In the genomic region with DNA sequence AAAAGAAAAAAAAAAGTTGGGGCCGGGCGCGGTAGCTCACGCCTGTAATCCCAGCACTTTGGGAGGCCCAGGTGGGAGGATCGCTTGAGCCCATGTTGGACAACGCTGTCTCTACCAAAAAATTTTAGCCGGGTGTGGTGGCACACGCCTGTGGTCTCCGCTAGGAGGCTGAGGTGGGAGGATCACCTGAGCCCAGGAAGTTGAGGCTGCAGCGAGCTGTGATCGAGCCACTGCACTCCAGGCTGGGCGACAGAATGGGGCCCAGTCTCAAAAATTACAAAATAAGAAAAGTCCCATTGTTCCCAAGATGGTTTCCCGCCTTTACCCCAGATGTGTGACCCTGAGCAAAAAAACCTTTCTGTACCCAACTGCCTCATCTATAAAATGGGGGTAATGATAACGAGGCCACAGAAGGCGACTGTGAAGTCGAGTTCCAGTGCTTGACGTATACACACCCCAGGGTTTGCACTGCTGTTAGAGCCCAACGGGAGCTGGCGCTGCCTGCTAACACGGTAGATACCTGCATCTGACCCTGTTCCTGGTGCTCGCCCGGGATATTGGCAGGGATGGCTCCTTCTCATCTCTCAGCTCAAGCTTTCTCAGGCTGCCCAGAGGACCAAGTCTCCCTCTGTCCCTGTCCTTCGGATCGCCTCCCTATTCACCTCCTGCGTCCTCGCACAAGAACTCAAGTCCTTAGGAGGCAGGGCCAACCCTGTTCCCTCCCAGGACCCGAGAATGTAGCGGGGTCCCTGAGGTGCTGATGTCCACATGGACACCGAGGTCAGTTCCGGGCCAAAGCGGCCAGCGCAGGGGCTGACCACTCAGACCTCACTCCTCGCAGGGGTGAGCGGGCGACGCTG, we compare ENCODE assay signal across 8 cellular contexts. TPM values are rescaled to one million over a fixed set of nuclear protein-coding genes. Genes with fewer than 3 reads are reported as not detected.
DNase-seq lines count a peak whose midpoint lies in the region; ATAC-seq and TF ChIP-seq lines count a peak whose summit lies in the region.

No MANE protein-coding gene starts in this region.

- no peaks in the 10 kb centered on the region for H3K9me3 Mint-ChIP-seq in activated naive CD8-positive, alpha-beta T cell treated with anti-CD3 and anti-CD28 coated beads, Interleukin-2, amount 10 ng/mL, durations not matched to agents 7 days and 5 days
- no peaks in the 10 kb centered on the region for H3K9me3 Mint-ChIP-seq in stimulated activated naive CD8-positive, alpha-beta T cell treated with anti-CD3 and anti-CD28 coated beads, Interleukin-15, Interleukin-2, amounts not matched to agents 100 ng/mL and 50 ng/mL, for 24 hours

- peaks cover 43% of the 10 kb centered on the region for H3K36me3 ChIP-seq in DND-41 (ENCODE audit: insufficient read depth, low read length)
- H3K36me3 ChIP-seq in HUES6 (ENCODE audit: control insufficient read depth, insufficient read depth, low read length) = peaks cover 30% of the 10 kb centered on the region

- peak overlapping the region; percentile 91 for H3K4me3 Mint-ChIP-seq in activated naive CD8-positive, alpha-beta T cell treated with anti-CD3 and anti-CD28 coated beads, Interleukin-2, amount 10 ng/mL, durations not matched to agents 7 days and 5 days
- H3K4me3 Mint-ChIP-seq in stimulated activated naive CD8-positive, alpha-beta T cell treated with anti-CD3 and anti-CD28 coated beads, Interleukin-15, Interleukin-2, amounts not matched to agents 100 ng/mL and 50 ng/mL, for 24 hours = peak overlapping the region; percentile 96

- H3K27me3 ChIP-seq in DND-41 (ENCODE audit: insufficient read depth, low read length, poor library complexity) (no peaks in the 10 kb centered on the region), HUES6 (ENCODE audit: control insufficient read depth, insufficient read depth, low read length) (no peaks in the 10 kb centered on the region)

- peak overlapping the region; percentile 97 for H3K27ac Mint-ChIP-seq in activated naive CD8-positive, alpha-beta T cell treated with anti-CD3 and anti-CD28 coated beads, Interleukin-2, amount 10 ng/mL, durations not matched to agents 7 days and 5 days
- peak overlapping the region; percentile 97 for H3K27ac Mint-ChIP-seq in stimulated activated naive CD8-positive, alpha-beta T cell treated with anti-CD3 and anti-CD28 coated beads, Interleukin-15, Interleukin-2, amounts not matched to agents 100 ng/mL and 50 ng/mL, for 24 hours

- peak overlapping the region; percentile 74 for H3K4me2 ChIP-seq in DND-41 (ENCODE audit: insufficient read depth, low read length)

- peak; percentile 46 for DNase-seq in DND-41
- no peak for DNase-seq in activated naive CD8-positive, alpha-beta T cell treated with anti-CD3 and anti-CD28 coated beads, Interleukin-2, amount 10 ng/mL, durations not matched to agents 7 days and 5 days
- no peak for DNase-seq in SKM-1 treated with dmso at 0.1 percent for 144 hours (lab: John Stamatoyannopoulos, UW; ENCODE audit: unreplicated experiment)

- H3K27me3 Mint-ChIP-seq in activated naive CD8-positive, alpha-beta T cell treated with anti-CD3 and anti-CD28 coated beads, Interleukin-2, amount 10 ng/mL, durations not matched to agents 7 days and 5 days = no peaks in the 10 kb centered on the region
- no peaks in the 10 kb centered on the region for H3K27me3 Mint-ChIP-seq in stimulated activated naive CD8-positive, alpha-beta T cell treated with anti-CD3 and anti-CD28 coated beads, Interleukin-15, Interleukin-2, amounts not matched to agents 100 ng/mL and 50 ng/mL, for 24 hours

- peaks cover 44% of the 10 kb centered on the region for H4K20me1 ChIP-seq in DND-41 (ENCODE audit: insufficient read depth, low read length)

- H3K9ac ChIP-seq in DND-41 (ENCODE audit: low read depth, low read length) = peak overlapping the region; percentile 84
- H3K9ac ChIP-seq in HUES6 (ENCODE audit: low read length) = peak overlapping the region; percentile 97

- H3K79me2 ChIP-seq in DND-41 (ENCODE audit: insufficient read depth, low read length) = peaks cover 61% of the 10 kb centered on the region

- peaks cover 12% of the 10 kb centered on the region for H3K36me3 Mint-ChIP-seq in activated naive CD8-positive, alpha-beta T cell treated with anti-CD3 and anti-CD28 coated beads, Interleukin-2, amount 10 ng/mL, durations not matched to agents 7 days and 5 days
- H3K36me3 Mint-ChIP-seq in stimulated activated naive CD8-positive, alpha-beta T cell treated with anti-CD3 and anti-CD28 coated beads, Interleukin-15, Interleukin-2, amounts not matched to agents 100 ng/mL and 50 ng/mL, for 24 hours (ENCODE audit: low read depth) = peaks cover 34% of the 10 kb centered on the region

- peaks cover 55% of the 10 kb centered on the region for H3K4me1 ChIP-seq in DND-41 (ENCODE audit: insufficient read depth, low read length)
- peaks cover 22% of the 10 kb centered on the region for H3K4me1 ChIP-seq in HUES6 (ENCODE audit: control insufficient read depth, insufficient read depth, low read length)

- peaks cover 29% of the 10 kb centered on the region for H3K4me1 Mint-ChIP-seq in activated naive CD8-positive, alpha-beta T cell treated with anti-CD3 and anti-CD28 coated beads, Interleukin-2, amount 10 ng/mL, durations not matched to agents 7 days and 5 days
- H3K4me1 Mint-ChIP-seq in stimulated activated naive CD8-positive, alpha-beta T cell treated with anti-CD3 and anti-CD28 coated beads, Interleukin-15, Interleukin-2, amounts not matched to agents 100 ng/mL and 50 ng/mL, for 24 hours (ENCODE audit: low read depth) = peaks cover 37% of the 10 kb centered on the region

- ATAC-seq in DND-41 (ENCODE audit: insufficient read depth, low read depth) = no peak
- no peak for ATAC-seq in activated naive CD8-positive, alpha-beta T cell treated with anti-CD3 and anti-CD28 coated beads, Interleukin-2, amount 10 ng/mL, durations not matched to agents 7 days and 5 days (ENCODE audit: low read depth)
- no peak for ATAC-seq in GM19467 (IDR thresholded peaks at IDR 0.05; ENCODE audit: unreplicated experiment)
- ATAC-seq in GM19397 (IDR thresholded peaks at IDR 0.05; ENCODE audit: unreplicated experiment) = no peak

- TF ChIP-seq CTCF in DND-41 (IDR thresholded peaks at IDR 0.05; ENCODE audit: borderline replicate concordance, extremely low read depth, low read length, poor library complexity, severe bottlenecking) = peak; percentile 9

- POLR2A ChIA-PET in activated naive CD8-positive, alpha-beta T cell treated with anti-CD3 and anti-CD28 coated beads, Interleukin-2, amount 10 ng/mL, durations not matched to agents 7 days and 5 days (lab: Charles Lee) = interaction anchor here (1.1 to 2.9 kb wide), 11 partner anchors 9 to 302 kb away, joined by 3 to 51 read pairs (median 7); a partner anchor contains a TSS

- H3K4me3 ChIP-seq in DND-41 (ENCODE audit: low read depth in 1 of 2, low read length in 2 of 2) (peak overlapping the region; percentile 60 to 79), HUES6 (ENCODE audit: low read depth, low read length) (peak overlapping the region; percentile 93), iPS-18c (ENCODE audit: insufficient read depth, low read depth, low read length) (peak overlapping the region; percentile 99)

- H3K27ac ChIP-seq in DND-41 (ENCODE audit: low read length) (peak overlapping the region; percentile 98), HUES6 (ENCODE audit: low read depth, low read length) (peak overlapping the region; percentile 99)

- H3K9me3 ChIP-seq in DND-41 (ENCODE audit: insufficient read depth, low read length, severe bottlenecking) (no peaks in the 10 kb centered on the region), HUES6 (ENCODE audit: control insufficient read depth, insufficient read depth, low read depth, low read length) (no peaks in the 10 kb centered on the region), iPS-18c (ENCODE audit: control insufficient read depth, insufficient read depth, low read length) (no peaks in the 10 kb centered on the region)

- peak overlapping the region; percentile 87 for H2AFZ ChIP-seq in DND-41 (ENCODE audit: low read depth, low read length)

RNA-seq across cellular contexts. Expression of a gene that starts 1.1 kb away (rescaled TPM):
- total RNA-seq in activated naive CD8-positive, alpha-beta T cell treated with anti-CD3 and anti-CD28 coated beads, Interleukin-2, amount 10 ng/mL, durations not matched to agents 7 days and 5 days = 1,000 to 10,000 TPM; 2,888 to 3,019 TPM

RNA-seq across cellular contexts. Expression of a gene that starts 3.6 kb away (rescaled TPM):
- 10 to 100 TPM; 53.4 to 53.6 TPM for total RNA-seq in activated naive CD8-positive, alpha-beta T cell treated with anti-CD3 and anti-CD28 coated beads, Interleukin-2, amount 10 ng/mL, durations not matched to agents 7 days and 5 days

RNA-seq across cellular contexts. Expression of a gene that starts 10.1 kb away (rescaled TPM):
- 100 to 1,000 TPM; 110 to 125 TPM for total RNA-seq in activated naive CD8-positive, alpha-beta T cell treated with anti-CD3 and anti-CD28 coated beads, Interleukin-2, amount 10 ng/mL, durations not matched to agents 7 days and 5 days

RNA-seq across cellular contexts. Expression of a gene that starts 10.6 kb away (rescaled TPM):
- 10 to 100 TPM; 35.1 to 35.8 TPM for total RNA-seq in activated naive CD8-positive, alpha-beta T cell treated with anti-CD3 and anti-CD28 coated beads, Interleukin-2, amount 10 ng/mL, durations not matched to agents 7 days and 5 days

RNA-seq across cellular contexts. Expression of a gene that starts 18.8 kb away (rescaled TPM):
- total RNA-seq in activated naive CD8-positive, alpha-beta T cell treated with anti-CD3 and anti-CD28 coated beads, Interleukin-2, amount 10 ng/mL, durations not matched to agents 7 days and 5 days = under 1 TPM in 1 of 2 experiments, not detected in 1; 0.37 TPM
